Comparison of ENCODE assay signal across 25 cellular contexts in the genomic region with DNA sequence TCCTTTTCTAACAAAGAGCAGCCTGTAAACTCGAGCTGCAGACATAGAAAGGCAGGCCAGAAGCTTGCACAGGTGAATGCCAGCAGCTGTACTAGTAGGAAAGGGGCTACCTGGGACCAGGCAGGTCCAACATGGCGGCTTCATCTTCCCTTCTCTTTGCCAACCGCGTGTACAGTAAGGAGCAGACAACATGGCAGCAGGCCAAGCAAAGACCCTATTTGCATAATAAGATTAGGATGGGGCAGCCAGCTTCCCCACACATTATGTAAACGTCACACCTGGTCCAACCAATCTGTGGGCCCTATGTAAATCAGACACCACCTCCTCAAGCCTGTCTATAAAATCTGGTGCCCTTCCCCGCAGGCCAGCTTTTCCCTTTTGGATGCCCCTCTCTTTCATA.
A peak's percentile ranks its signal among the peaks of the same experiment; 100 is the strongest.
DNase-seq lines count a peak whose midpoint lies in the region; ATAC-seq lines count a peak whose summit lies in the region.
"Had no signal": no experiment of that assay in that cellular context is flagged by ENCODE, and none has a peak within 500 bp of the region (broad histone marks: within the 10 kb centered on the region; RNA-seq: fewer than 3 reads in every experiment).

No MANE protein-coding gene starts in this region.

- no peak overlapping the region for H3K27ac ChIP-seq in SJCRH30
- H3K27ac ChIP-seq: epithelial cell of prostate, left lung, right lobe of liver, RWPE1, upper lobe of left lung had no signal

- H3K36me3 ChIP-seq in SJCRH30: no peaks in the 10 kb centered on the region
- H3K36me3 ChIP-seq: HAP-1, left lung, right lobe of liver, upper lobe of left lung had no signal

- in situ Hi-C loops in G401 (cut with HindIII; ENCODE audit: low sequenced_read_pairs): no loop called here

- ATAC-seq in GM21825 (IDR thresholded peaks at IDR 0.05; ENCODE audit: unreplicated experiment): no peak
- ATAC-seq in GM18861 (IDR thresholded peaks at IDR 0.05; ENCODE audit: unreplicated experiment): no peak
- ATAC-seq: activated CD8-positive, alpha-beta T cell treated with anti-CD3 and anti-CD28 coated beads for 36 hours; activated naive CD4-positive, alpha-beta T cell treated with anti-CD3 and anti-CD28 coated beads, Interleukin-2, amount 50 U/mL, for 72 hours; left lung; right lobe of liver; stimulated activated memory B cell treated with anti-CD40 and anti-IgM and Interleukin-4, amounts not matched to agents 10 μg/mL and 1 μg/mL and 100 μg/mL, for 72 hours had no signal

- no peak overlapping the region for H3K4me3 ChIP-seq in SJCRH30
- H3K4me3 ChIP-seq: HAP-1, left lung, right lobe of liver, upper lobe of left lung had no signal

- H3K4me1 ChIP-seq in SJCRH30: no peaks in the 10 kb centered on the region
- H3K4me1 ChIP-seq: HAP-1, left lung, right lobe of liver, upper lobe of left lung had no signal

- DNase-seq in COR-L47 (lab: John Stamatoyannopoulos, UW): peak; percentile 27
- peak; percentile 66 for DNase-seq in NCI-H1105 treated with DMSO at 0.1 percent for 48 hours (lab: John Stamatoyannopoulos, UW)
- peak; percentile 13 for DNase-seq in NCI-H510A (lab: John Stamatoyannopoulos, UW)
- DNase-seq in SJCRH30: peak; percentile 10 to 30
- DNase-seq in G401 (ENCODE audit: low spot score): no peak
- DNase-seq: activated CD4-positive, alpha-beta T cell treated with anti-CD3 and anti-CD28 coated beads for 1 hour; activated CD8-positive, alpha-beta T cell treated with anti-CD3 and anti-CD28 coated beads for 36 hours; CD4-positive, CD25-positive, alpha-beta regulatory T cell; effector CD8-positive, alpha-beta T cell; glutamatergic neuron; left lung; mesendoderm; NCI-H1417 treated with DMSO at 0.1 percent for 48 hours; right lobe of liver; stimulated activated CD4-positive, alpha-beta T cell treated with anti-CD3 and anti-CD28 coated beads, Interleukin-4, amount 100 ng/mL, for 24 hours; substantia nigra; T-helper 2 cell; upper lobe of left lung had no signal

- H3K9me3 ChIP-seq in SJCRH30 (replicated peaks): no peaks in the 10 kb centered on the region
- H3K9me3 ChIP-seq: HAP-1, right lobe of liver, upper lobe of left lung had no signal

- H3K27me3 ChIP-seq in SJCRH30: no peaks in the 10 kb centered on the region
- H3K27me3 ChIP-seq: left lung, right lobe of liver, upper lobe of left lung had no signal
